ENCODE assay signal across 21 cellular contexts in the genomic region with DNA sequence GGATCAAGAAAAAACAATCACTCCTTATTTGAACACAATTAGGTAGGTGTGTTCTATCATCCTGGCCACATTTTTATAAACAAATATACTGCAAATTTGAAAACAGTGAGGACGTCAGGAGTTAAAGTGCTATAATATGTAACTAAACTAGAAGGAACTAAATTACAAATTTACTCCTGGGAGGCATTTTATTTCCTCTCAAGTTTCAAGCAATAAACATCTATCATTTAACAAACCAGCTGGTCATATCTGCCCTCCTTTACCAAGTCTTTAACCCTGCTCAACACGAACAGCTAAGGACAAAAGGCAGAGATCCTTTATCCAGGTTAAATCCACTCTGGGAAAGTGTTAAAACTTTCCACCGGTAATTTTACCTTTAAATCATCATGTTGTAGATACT. TPM values are rescaled to one million over a fixed set of nuclear protein-coding genes. Genes with fewer than 3 reads are reported as not detected.
DNase-seq lines count a peak whose midpoint lies in the region; ATAC-seq and TF ChIP-seq lines count a peak whose summit lies in the region.
"Had no signal": no experiment of that assay in that cellular context is flagged by ENCODE, and none has a peak within 500 bp of the region (broad histone marks: within the 10 kb centered on the region; RNA-seq: fewer than 3 reads in every experiment).

No MANE protein-coding gene starts in this region.

- H3K9ac ChIP-seq in neural progenitor cell = no peak overlapping the region

- H3K4me1 ChIP-seq in neural progenitor cell = peaks cover 62% of the 10 kb centered on the region
- H3K4me1 ChIP-seq: ascending aorta had no signal

- no peaks in the 10 kb centered on the region for H3K79me2 ChIP-seq in neural progenitor cell (ENCODE audit: low read depth)

- TF ChIP-seq CTCF in dorsolateral prefrontal cortex (IDR thresholded peaks at IDR 0.05 in 54 of 56, conservative IDR thresholded peaks at IDR 0.05 in 2 of 56; ENCODE audit: low read depth in 1 of 56, partially characterized antibody in 56 of 56) = no peak
- TF ChIP-seq CTCF in neural progenitor cell (IDR thresholded peaks at IDR 0.05) = no peak

- H3F3A ChIP-seq in neural progenitor cell (ENCODE audit: low read depth) = peaks cover 50% of the 10 kb centered on the region

- H3K27me3 ChIP-seq in dorsolateral prefrontal cortex = no peaks in the 10 kb centered on the region
- no peaks in the 10 kb centered on the region for H3K27me3 ChIP-seq in neural progenitor cell
- H3K27me3 ChIP-seq: ascending aorta, thyroid gland had no signal

- H3K27ac ChIP-seq in dorsolateral prefrontal cortex (peak overlapping the region in 33 of 59 donors; percentile 0 to 73 (median 46)), neural progenitor cell (peak overlapping the region; percentile 81), substantia nigra (ENCODE audit: low read depth, low read length, poor library complexity, severe bottlenecking) (peak overlapping the region; percentile 47)
- H3K27ac ChIP-seq: 22Rv1, ascending aorta, SK-N-MC, thyroid gland, WERI-Rb-1 had no signal

- no peaks in the 10 kb centered on the region for H3K27me3 Mint-ChIP-seq in activated naive CD4-positive, alpha-beta T cell treated with anti-CD3 and anti-CD28 coated beads, Interleukin-2, amount 50 U/mL, for 24 hours
- H3K27me3 Mint-ChIP-seq in neural progenitor cell (ENCODE audit: insufficient read depth, low read depth) = peaks cover 5% of the 10 kb centered on the region
- H3K27me3 Mint-ChIP-seq: activated CD4-positive, alpha-beta memory T cell treated with anti-CD3 and anti-CD28 coated beads, Interleukin-2, amount 10 ng/mL, durations not matched to agents 7 days and 5 days; effector memory CD8-positive, alpha-beta T cell had no signal

- H2AFZ ChIP-seq in neural progenitor cell (replicated peaks) = no peak overlapping the region

- no peaks in the 10 kb centered on the region for H3K4me1 Mint-ChIP-seq in activated naive CD4-positive, alpha-beta T cell treated with anti-CD3 and anti-CD28 coated beads, Interleukin-2, amount 50 U/mL, for 24 hours
- H3K4me1 Mint-ChIP-seq in neural progenitor cell = peaks cover 51% of the 10 kb centered on the region

- no peaks in the 10 kb centered on the region for H3K9me3 ChIP-seq in neural progenitor cell (ENCODE audit: low read depth)
- H3K9me3 ChIP-seq: ascending aorta, thyroid gland had no signal

- no peaks in the 10 kb centered on the region for H3K9me3 Mint-ChIP-seq in activated naive CD4-positive, alpha-beta T cell treated with anti-CD3 and anti-CD28 coated beads, Interleukin-2, amount 50 U/mL, for 24 hours
- H3K9me3 Mint-ChIP-seq in neural progenitor cell = no peaks in the 10 kb centered on the region
- H3K9me3 Mint-ChIP-seq: activated CD4-positive, alpha-beta memory T cell treated with anti-CD3 and anti-CD28 coated beads, Interleukin-2, amount 10 ng/mL, durations not matched to agents 7 days and 5 days; effector memory CD8-positive, alpha-beta T cell had no signal

- H3K4me3 ChIP-seq in dorsolateral prefrontal cortex = peak overlapping the region in 5 of 59 donors; percentile 2 to 28 (median 17)
- no peak overlapping the region for H3K4me3 ChIP-seq in neural progenitor cell
- H3K4me3 ChIP-seq: ascending aorta, SK-N-MC, thyroid gland had no signal

- H3K36me3 ChIP-seq in neural progenitor cell = no peaks in the 10 kb centered on the region

- DNase-seq in activated naive CD4-positive, alpha-beta T cell (lab: John Stamatoyannopoulos, UW) = no peak
- DNase-seq in dorsolateral prefrontal cortex (no peak), neural progenitor cell (ENCODE audit: low spot score) (no peak), substantia nigra (lab: John Stamatoyannopoulos, UW) (no peak), ureter (ENCODE audit: low spot score) (no peak)
- DNase-seq: activated CD4-positive, alpha-beta memory T cell treated with anti-CD3 and anti-CD28 coated beads, Interleukin-2, amount 10 ng/mL, durations not matched to agents 7 days and 5 days; AML-193; DMS79 treated with DMSO at 0.1 percent for 48 hours; effector memory CD8-positive, alpha-beta T cell; glutamatergic neuron; H7; NCI-H1105 treated with DMSO at 0.1 percent for 48 hours; T-helper 2 cell; thyroid gland; WERI-Rb-1 had no signal

- intact Hi-C loops in dorsolateral prefrontal cortex (cut with DNase I) = no loop called here

- peak overlapping the region; percentile 50 for H3K4me2 ChIP-seq in neural progenitor cell

- H4K20me1 ChIP-seq in neural progenitor cell (ENCODE audit: low read depth) = peaks cover 49% of the 10 kb centered on the region

- peaks cover 8% of the 10 kb centered on the region for H3K36me3 Mint-ChIP-seq in activated naive CD4-positive, alpha-beta T cell treated with anti-CD3 and anti-CD28 coated beads, Interleukin-2, amount 50 U/mL, for 24 hours
- peaks cover 14% of the 10 kb centered on the region for H3K36me3 Mint-ChIP-seq in neural progenitor cell

- H3K4me3 Mint-ChIP-seq in activated naive CD4-positive, alpha-beta T cell treated with anti-CD3 and anti-CD28 coated beads, Interleukin-2, amount 50 U/mL, for 24 hours = no peak overlapping the region
- no peak overlapping the region for H3K4me3 Mint-ChIP-seq in neural progenitor cell
- H3K4me3 Mint-ChIP-seq: activated CD4-positive, alpha-beta memory T cell treated with anti-CD3 and anti-CD28 coated beads, Interleukin-2, amount 10 ng/mL, durations not matched to agents 7 days and 5 days; effector memory CD8-positive, alpha-beta T cell had no signal

- ATAC-seq in GM18861 (IDR thresholded peaks at IDR 0.05; ENCODE audit: unreplicated experiment) (no peak), GM18867 (IDR thresholded peaks at IDR 0.05; ENCODE audit: unreplicated experiment) (no peak)
- ATAC-seq: effector memory CD8-positive, alpha-beta T cell had no signal

- H3K27ac Mint-ChIP-seq in activated naive CD4-positive, alpha-beta T cell treated with anti-CD3 and anti-CD28 coated beads, Interleukin-2, amount 50 U/mL, for 24 hours = peak overlapping the region; percentile 17
- H3K27ac Mint-ChIP-seq in neural progenitor cell = peak overlapping the region; percentile 87
- H3K27ac Mint-ChIP-seq: activated CD4-positive, alpha-beta memory T cell treated with anti-CD3 and anti-CD28 coated beads, Interleukin-2, amount 10 ng/mL, durations not matched to agents 7 days and 5 days had no signal

RNA-seq across cellular contexts. Expression of gene ANKRD10, which starts 26.5 kb away (rescaled TPM):
- 100 to 1,000 TPM; 107 to 197 (median 145) TPM for total RNA-seq in dorsolateral prefrontal cortex
- 188 and 212 TPM in 2 replicates for total RNA-seq in neural progenitor cell (ENCODE audit: low replicate concordance)
- 138 TPM for total RNA-seq in ureter
